In the genomic region with DNA sequence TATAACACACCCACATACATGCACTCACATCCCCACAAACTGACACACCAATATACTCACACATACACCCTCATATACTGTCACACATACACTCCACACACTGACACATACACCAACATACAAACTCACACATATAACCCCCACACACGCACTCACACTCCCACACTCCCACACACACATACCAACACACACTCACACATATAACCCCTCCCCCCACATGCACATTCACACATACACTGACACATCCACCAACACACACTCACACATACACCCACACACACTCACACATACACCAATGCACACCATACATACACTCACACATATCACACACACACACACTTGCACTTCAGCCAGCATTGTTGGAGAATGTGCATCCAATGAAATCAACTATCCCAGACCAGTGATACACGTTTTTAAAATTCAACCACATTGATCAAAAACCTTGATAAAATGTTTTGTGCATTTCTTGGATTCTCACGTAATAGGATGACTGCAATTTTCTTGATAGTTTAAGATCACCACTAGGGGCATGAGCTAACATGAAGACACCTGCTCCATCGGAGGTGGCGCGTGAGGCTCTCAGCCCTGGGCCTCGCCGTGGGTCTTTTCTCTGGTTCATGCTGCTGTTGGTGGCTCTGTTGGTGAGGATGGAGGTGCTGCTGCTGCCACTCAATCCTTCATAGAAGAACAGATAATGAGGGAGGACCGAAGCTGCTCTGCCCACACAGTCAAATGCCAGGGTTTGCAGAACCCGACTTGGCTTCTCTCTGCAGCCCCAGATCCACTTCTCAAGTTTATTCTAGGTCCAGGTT, we compare ENCODE assay signal across 1 cellular context.
TF ChIP-seq lines count a peak whose summit lies in the region.

No MANE protein-coding gene starts in this region.

TF ChIP-seq in SK-N-SH, 30 proteins besides CTCF, POLR2A, EP300 and RAD21 (continued from another document):
- TF ChIP-seq, protein P1, sequence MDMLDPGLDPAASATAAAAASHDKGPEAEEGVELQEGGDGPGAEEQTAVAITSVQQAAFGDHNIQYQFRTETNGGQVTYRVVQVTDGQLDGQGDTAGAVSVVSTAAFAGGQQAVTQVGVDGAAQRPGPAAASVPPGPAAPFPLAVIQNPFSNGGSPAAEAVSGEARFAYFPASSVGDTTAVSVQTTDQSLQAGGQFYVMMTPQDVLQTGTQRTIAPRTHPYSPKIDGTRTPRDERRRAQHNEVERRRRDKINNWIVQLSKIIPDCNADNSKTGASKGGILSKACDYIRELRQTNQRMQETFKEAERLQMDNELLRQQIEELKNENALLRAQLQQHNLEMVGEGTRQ (IDR thresholded peaks at IDR 0.05; ENCODE audit: borderline replicate concordance, low read depth, low read length), result no peak
- TF ChIP-seq CHD2 (IDR thresholded peaks at IDR 0.05; ENCODE audit: low read length, partially characterized antibody) (no peak), SIN3A (IDR thresholded peaks at IDR 0.05; ENCODE audit: borderline replicate concordance, low read depth, low read length) (no peak), MEF2A (IDR thresholded peaks at IDR 0.05; ENCODE audit: borderline replicate concordance, low read depth) (no peak), SMC3 (IDR thresholded peaks at IDR 0.05; ENCODE audit: low read depth, low read length) (no peak), ELF1 (IDR thresholded peaks at IDR 0.05) (no peak), RCOR1 (IDR thresholded peaks at IDR 0.05; ENCODE audit: low read length) (no peak), GABPA (IDR thresholded peaks at IDR 0.05; ENCODE audit: low read depth) (no peak)
- TF ChIP-seq, protein P2, sequence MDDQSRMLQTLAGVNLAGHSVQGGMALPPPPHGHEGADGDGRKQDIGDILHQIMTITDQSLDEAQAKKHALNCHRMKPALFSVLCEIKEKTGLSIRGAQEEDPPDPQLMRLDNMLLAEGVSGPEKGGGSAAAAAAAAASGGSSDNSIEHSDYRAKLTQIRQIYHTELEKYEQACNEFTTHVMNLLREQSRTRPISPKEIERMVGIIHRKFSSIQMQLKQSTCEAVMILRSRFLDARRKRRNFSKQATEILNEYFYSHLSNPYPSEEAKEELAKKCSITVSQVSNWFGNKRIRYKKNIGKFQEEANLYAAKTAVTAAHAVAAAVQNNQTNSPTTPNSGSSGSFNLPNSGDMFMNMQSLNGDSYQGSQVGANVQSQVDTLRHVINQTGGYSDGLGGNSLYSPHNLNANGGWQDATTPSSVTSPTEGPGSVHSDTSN (IDR thresholded peaks at IDR 0.05), result no peak
TF ChIP-seq in SK-N-SH: peak in this region for 0.
